2 cellular contexts compared by ENCODE assay signal in the genomic region with DNA sequence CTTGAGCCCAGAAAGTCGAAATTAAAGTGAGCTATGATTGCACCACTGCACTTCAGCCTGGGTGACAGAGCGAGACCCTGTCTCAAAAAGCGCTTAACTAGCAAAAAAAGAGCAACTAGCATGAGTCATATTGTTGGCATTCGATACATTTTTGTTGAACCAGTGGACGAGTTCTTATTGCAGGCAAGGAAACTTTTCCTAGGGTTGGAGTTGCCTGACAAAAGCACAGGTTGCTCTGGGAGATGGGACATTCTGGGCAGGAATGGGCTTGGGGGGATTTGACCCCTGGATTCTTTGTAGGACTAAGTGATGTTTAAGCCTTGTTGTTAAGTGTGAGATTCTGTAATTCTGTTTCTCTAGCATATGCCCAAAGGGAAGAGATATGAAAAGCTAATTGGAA.
TF ChIP-seq lines count a peak whose summit lies in the region.

No MANE protein-coding gene starts in this region.

TF ChIP-seq in GM23338, 12 proteins besides CTCF, POLR2A, EP300 and RAD21 (continues in another document):
- TF ChIP-seq, protein P1, sequence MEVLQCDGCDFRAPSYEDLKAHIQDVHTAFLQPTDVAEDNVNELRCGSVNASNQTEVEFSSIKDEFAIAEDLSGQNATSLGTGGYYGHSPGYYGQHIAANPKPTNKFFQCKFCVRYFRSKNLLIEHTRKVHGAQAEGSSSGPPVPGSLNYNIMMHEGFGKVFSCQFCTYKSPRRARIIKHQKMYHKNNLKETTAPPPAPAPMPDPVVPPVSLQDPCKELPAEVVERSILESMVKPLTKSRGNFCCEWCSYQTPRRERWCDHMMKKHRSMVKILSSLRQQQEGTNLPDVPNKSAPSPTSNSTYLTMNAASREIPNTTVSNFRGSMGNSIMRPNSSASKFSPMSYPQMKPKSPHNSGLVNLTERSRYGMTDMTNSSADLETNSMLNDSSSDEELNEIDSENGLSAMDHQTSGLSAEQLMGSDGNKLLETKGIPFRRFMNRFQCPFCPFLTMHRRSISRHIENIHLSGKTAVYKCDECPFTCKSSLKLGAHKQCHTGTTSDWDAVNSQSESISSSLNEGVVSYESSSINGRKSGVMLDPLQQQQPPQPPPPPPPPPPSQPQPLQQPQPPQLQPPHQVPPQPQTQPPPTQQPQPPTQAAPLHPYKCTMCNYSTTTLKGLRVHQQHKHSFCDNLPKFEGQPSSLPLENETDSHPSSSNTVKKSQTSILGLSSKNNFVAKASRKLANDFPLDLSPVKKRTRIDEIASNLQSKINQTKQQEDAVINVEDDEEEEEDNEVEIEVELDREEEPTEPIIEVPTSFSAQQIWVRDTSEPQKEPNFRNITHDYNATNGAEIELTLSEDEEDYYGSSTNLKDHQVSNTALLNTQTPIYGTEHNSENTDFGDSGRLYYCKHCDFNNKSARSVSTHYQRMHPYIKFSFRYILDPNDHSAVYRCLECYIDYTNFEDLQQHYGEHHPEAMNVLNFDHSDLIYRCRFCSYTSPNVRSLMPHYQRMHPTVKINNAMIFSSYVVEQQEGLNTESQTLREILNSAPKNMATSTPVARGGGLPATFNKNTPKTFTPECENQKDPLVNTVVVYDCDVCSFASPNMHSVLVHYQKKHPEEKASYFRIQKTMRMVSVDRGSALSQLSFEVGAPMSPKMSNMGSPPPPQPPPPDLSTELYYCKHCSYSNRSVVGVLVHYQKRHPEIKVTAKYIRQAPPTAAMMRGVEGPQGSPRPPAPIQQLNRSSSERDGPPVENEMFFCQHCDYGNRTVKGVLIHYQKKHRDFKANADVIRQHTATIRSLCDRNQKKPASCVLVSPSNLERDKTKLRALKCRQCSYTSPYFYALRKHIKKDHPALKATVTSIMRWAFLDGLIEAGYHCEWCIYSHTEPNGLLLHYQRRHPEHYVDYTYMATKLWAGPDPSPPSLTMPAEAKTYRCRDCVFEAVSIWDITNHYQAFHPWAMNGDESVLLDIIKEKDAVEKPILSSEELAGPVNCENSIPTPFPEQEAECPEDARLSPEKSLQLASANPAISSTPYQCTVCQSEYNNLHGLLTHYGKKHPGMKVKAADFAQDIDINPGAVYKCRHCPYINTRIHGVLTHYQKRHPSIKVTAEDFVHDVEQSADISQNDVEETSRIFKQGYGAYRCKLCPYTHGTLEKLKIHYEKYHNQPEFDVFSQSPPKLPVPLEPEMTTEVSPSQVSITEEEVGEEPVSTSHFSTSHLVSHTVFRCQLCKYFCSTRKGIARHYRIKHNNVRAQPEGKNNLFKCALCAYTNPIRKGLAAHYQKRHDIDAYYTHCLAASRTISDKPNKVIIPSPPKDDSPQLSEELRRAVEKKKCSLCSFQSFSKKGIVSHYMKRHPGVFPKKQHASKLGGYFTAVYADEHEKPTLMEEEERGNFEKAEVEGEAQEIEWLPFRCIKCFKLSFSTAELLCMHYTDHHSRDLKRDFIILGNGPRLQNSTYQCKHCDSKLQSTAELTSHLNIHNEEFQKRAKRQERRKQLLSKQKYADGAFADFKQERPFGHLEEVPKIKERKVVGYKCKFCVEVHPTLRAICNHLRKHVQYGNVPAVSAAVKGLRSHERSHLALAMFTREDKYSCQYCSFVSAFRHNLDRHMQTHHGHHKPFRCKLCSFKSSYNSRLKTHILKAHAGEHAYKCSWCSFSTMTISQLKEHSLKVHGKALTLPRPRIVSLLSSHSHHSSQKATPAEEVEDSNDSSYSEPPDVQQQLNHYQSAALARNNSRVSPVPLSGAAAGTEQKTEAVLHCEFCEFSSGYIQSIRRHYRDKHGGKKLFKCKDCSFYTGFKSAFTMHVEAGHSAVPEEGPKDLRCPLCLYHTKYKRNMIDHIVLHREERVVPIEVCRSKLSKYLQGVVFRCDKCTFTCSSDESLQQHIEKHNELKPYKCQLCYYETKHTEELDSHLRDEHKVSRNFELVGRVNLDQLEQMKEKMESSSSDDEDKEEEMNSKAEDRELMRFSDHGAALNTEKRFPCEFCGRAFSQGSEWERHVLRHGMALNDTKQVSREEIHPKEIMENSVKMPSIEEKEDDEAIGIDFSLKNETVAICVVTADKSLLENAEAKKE (CRISPR knock-in tag; IDR thresholded peaks at IDR 0.05) = no peak
- no peak for TF ChIP-seq EZH2 (IDR thresholded peaks at IDR 0.05; ENCODE audit: low read depth, unreplicated experiment)
- no peak for TF ChIP-seq NANOG (IDR thresholded peaks at IDR 0.05; ENCODE audit: borderline replicate concordance)
- TF ChIP-seq, protein P2, sequence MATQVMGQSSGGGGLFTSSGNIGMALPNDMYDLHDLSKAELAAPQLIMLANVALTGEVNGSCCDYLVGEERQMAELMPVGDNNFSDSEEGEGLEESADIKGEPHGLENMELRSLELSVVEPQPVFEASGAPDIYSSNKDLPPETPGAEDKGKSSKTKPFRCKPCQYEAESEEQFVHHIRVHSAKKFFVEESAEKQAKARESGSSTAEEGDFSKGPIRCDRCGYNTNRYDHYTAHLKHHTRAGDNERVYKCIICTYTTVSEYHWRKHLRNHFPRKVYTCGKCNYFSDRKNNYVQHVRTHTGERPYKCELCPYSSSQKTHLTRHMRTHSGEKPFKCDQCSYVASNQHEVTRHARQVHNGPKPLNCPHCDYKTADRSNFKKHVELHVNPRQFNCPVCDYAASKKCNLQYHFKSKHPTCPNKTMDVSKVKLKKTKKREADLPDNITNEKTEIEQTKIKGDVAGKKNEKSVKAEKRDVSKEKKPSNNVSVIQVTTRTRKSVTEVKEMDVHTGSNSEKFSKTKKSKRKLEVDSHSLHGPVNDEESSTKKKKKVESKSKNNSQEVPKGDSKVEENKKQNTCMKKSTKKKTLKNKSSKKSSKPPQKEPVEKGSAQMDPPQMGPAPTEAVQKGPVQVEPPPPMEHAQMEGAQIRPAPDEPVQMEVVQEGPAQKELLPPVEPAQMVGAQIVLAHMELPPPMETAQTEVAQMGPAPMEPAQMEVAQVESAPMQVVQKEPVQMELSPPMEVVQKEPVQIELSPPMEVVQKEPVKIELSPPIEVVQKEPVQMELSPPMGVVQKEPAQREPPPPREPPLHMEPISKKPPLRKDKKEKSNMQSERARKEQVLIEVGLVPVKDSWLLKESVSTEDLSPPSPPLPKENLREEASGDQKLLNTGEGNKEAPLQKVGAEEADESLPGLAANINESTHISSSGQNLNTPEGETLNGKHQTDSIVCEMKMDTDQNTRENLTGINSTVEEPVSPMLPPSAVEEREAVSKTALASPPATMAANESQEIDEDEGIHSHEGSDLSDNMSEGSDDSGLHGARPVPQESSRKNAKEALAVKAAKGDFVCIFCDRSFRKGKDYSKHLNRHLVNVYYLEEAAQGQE (IDR thresholded peaks at IDR 0.05; ENCODE audit: unreplicated experiment) = no peak
- TF ChIP-seq, protein P3, sequence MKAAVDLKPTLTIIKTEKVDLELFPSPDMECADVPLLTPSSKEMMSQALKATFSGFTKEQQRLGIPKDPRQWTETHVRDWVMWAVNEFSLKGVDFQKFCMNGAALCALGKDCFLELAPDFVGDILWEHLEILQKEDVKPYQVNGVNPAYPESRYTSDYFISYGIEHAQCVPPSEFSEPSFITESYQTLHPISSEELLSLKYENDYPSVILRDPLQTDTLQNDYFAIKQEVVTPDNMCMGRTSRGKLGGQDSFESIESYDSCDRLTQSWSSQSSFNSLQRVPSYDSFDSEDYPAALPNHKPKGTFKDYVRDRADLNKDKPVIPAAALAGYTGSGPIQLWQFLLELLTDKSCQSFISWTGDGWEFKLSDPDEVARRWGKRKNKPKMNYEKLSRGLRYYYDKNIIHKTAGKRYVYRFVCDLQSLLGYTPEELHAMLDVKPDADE (IDR thresholded peaks at IDR 0.05) = no peak
- TF ChIP-seq STAT1 (IDR thresholded peaks at IDR 0.05; ENCODE audit: unreplicated experiment) = no peak
- TF ChIP-seq JUNB (IDR thresholded peaks at IDR 0.05; ENCODE audit: unreplicated experiment) = no peak
- no peak for TF ChIP-seq ZNF331 (CRISPR knock-in tag; IDR thresholded peaks at IDR 0.05; ENCODE audit: low read depth)
- TF ChIP-seq CREB1 (CRISPR knock-in tag; IDR thresholded peaks at IDR 0.05; ENCODE audit: low read depth) = no peak
- TF ChIP-seq EZH2phosphoT487 (IDR thresholded peaks at IDR 0.05; ENCODE audit: unreplicated experiment) = no peak

TF ChIP-seq in endothelial cell of umbilical vein, 7 proteins besides CTCF, POLR2A, EP300 and RAD21 (continued from another document):
- TF ChIP-seq, protein P4, sequence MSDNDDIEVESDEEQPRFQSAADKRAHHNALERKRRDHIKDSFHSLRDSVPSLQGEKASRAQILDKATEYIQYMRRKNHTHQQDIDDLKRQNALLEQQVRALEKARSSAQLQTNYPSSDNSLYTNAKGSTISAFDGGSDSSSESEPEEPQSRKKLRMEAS (IDR thresholded peaks at IDR 0.05; ENCODE audit: insufficient read depth, insufficient read length) = no peak
